16 cellular contexts compared by ENCODE assay signal in the genomic region with DNA sequence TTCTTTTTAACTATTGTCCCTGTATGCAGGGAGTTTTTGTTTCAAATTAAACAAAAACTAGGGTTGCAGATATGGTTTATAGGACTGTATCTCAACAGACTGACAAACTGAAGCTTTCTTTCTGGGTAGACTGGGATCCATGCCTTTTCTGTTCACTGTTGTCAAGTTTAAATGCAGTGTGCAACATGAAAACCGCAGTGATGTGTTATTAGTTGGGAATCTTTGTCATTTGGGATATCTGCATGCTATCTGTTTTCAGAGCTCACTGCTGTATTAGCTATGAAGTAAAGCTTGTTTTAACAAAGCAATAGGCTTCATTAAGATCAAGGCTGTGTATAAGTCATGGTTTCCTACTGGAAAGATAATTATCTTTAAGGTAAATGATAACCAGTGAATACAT. TPM values are rescaled to one million over a fixed set of nuclear protein-coding genes. Genes with fewer than 3 reads are reported as not detected.
DNase-seq lines count a peak whose midpoint lies in the region; ATAC-seq, FAIRE-seq and TF ChIP-seq lines count a peak whose summit lies in the region.
"Had no signal": no experiment of that assay in that cellular context is flagged by ENCODE, and none has a peak within 500 bp of the region (broad histone marks: within the 10 kb centered on the region; RNA-seq: fewer than 3 reads in every experiment).

No MANE protein-coding gene starts in this region.

- H3K36me3 Mint-ChIP-seq in activated T-helper 1 cell treated with anti-CD3 and anti-CD28 coated beads, Interleukin-12 subunit alpha, Interleukin-12 subunit beta, Interleukin-2, Interleukin-4 antibody, amounts not matched to agents 30 ng/mL and 10 ng/mL and 1 ng/mL, durations not matched to agents 14 hours and 24 hours and 36 hours (ENCODE audit: low read depth), result peaks cover 4% of the 10 kb centered on the region
- peaks cover under 1% of the 10 kb centered on the region for H3K36me3 Mint-ChIP-seq in natural killer cell

- no peak overlapping the region for H3K18ac ChIP-seq in trophoblast cell (ENCODE audit: low read length)

- no peak overlapping the region for H3K4ac ChIP-seq in trophoblast cell (ENCODE audit: low read depth, low read length)

- intact Hi-C loops in activated T-helper 1 cell treated with anti-CD3 and anti-CD28 coated beads, Interleukin-12 subunit alpha, Interleukin-12 subunit beta, Interleukin-2, Interleukin-4 antibody, amounts not matched to agents 30 ng/mL and 10 ng/mL and 1 ng/mL, durations not matched to agents 14 hours and 24 hours and 36 hours (cut with micrococcal nuclease), result loop anchor here (5.0 to 10.0 kb wide), 4 partner anchors 162 to 845 kb away; partner anchors contain the start of genes KLHL24, PSMD2 and YEATS2
- intact Hi-C loops in natural killer cell (cut with micrococcal nuclease), result no loop called here

- H3K36me3 ChIP-seq in Loucy (ENCODE audit: insufficient read depth, low read length), result 0 out of 2 replicates have a peak, but pooled peaks cover 2% of the 10 kb centered on the region
- peaks cover 7 to 9% of the 10 kb centered on the region in 2 experiments for H3K36me3 ChIP-seq in trophoblast cell (ENCODE audit: control insufficient read depth in 1 of 2, insufficient read depth in 2 of 2, low read length in 2 of 2)

- H3K9ac ChIP-seq in Loucy (ENCODE audit: low read depth, low read length, poor library complexity, severe bottlenecking), result peak overlapping the region; percentile 79
- H3K9ac ChIP-seq in trophoblast cell (ENCODE audit: low read length), result no peak overlapping the region
- H3K9ac ChIP-seq: GM23248 had no signal

- no peak overlapping the region for H3K23ac ChIP-seq in trophoblast cell (ENCODE audit: low read length)

- H3K79me1 ChIP-seq in trophoblast cell (ENCODE audit: low read length), result peaks cover 5% of the 10 kb centered on the region

- no peaks in the 10 kb centered on the region for H4K20me1 ChIP-seq in Loucy (ENCODE audit: insufficient read depth, low read length, poor library complexity, severe bottlenecking)

- H3K79me2 ChIP-seq in Loucy (ENCODE audit: insufficient read depth, low read length), result peaks cover 26% of the 10 kb centered on the region
- peaks cover 4% of the 10 kb centered on the region for H3K79me2 ChIP-seq in trophoblast cell (ENCODE audit: control insufficient read depth, insufficient read depth, low read length, poor library complexity)

- no peak overlapping the region for H4K91ac ChIP-seq in trophoblast cell (ENCODE audit: low read depth, low read length)

- H3K9me2 ChIP-seq in Loucy (replicated peaks; ENCODE audit: low read depth, low read length), result no peaks in the 10 kb centered on the region

- H3K4me2 ChIP-seq in Loucy (ENCODE audit: low read depth, low read length, poor library complexity, severe bottlenecking), result peak overlapping the region; percentile 88
- H3K4me2 ChIP-seq in trophoblast cell (ENCODE audit: low read length), result no peak overlapping the region

- no peak overlapping the region for H2BK12ac ChIP-seq in trophoblast cell (ENCODE audit: low read length)

- H3K4me3 Mint-ChIP-seq in activated T-helper 1 cell treated with anti-CD3 and anti-CD28 coated beads, Interleukin-12 subunit alpha, Interleukin-12 subunit beta, Interleukin-2, Interleukin-4 antibody, amounts not matched to agents 30 ng/mL and 10 ng/mL and 1 ng/mL, durations not matched to agents 14 hours and 24 hours and 36 hours, result no peak overlapping the region
- H3K4me3 Mint-ChIP-seq in natural killer cell, result no peak overlapping the region
- H3K4me3 Mint-ChIP-seq: T-helper 17 cell had no signal

- peaks cover 22% of the 10 kb centered on the region for H3K4me1 Mint-ChIP-seq in activated T-helper 1 cell treated with anti-CD3 and anti-CD28 coated beads, Interleukin-12 subunit alpha, Interleukin-12 subunit beta, Interleukin-2, Interleukin-4 antibody, amounts not matched to agents 30 ng/mL and 10 ng/mL and 1 ng/mL, durations not matched to agents 14 hours and 24 hours and 36 hours (ENCODE audit: low read depth)
- peaks cover 25 to 29% of the 10 kb centered on the region in 2 donors for H3K4me1 Mint-ChIP-seq in natural killer cell

- no peaks in the 10 kb centered on the region for H3K27me3 ChIP-seq in Loucy (ENCODE audit: insufficient read depth, low read length, poor library complexity, severe bottlenecking)
- no peaks in the 10 kb centered on the region for H3K27me3 ChIP-seq in trophoblast cell (ENCODE audit: insufficient read depth, low read length)
- H3K27me3 ChIP-seq: upper lobe of right lung had no signal

- WGBS in trophoblast cell (ENCODE audit: extremely low coverage, insufficient coverage, insufficient read length), result no CpG with 5 or more reads among the region's 1 CpG

- peaks cover under 1% of the 10 kb centered on the region for H3K9me3 Mint-ChIP-seq in activated T-helper 1 cell treated with anti-CD3 and anti-CD28 coated beads, Interleukin-12 subunit alpha, Interleukin-12 subunit beta, Interleukin-2, Interleukin-4 antibody, amounts not matched to agents 30 ng/mL and 10 ng/mL and 1 ng/mL, durations not matched to agents 14 hours and 24 hours and 36 hours
- H3K9me3 Mint-ChIP-seq in natural killer cell, result no peaks in the 10 kb centered on the region

- peaks cover under 1% of the 10 kb centered on the region for H3K27me3 Mint-ChIP-seq in activated T-helper 1 cell treated with anti-CD3 and anti-CD28 coated beads, Interleukin-12 subunit alpha, Interleukin-12 subunit beta, Interleukin-2, Interleukin-4 antibody, amounts not matched to agents 30 ng/mL and 10 ng/mL and 1 ng/mL, durations not matched to agents 14 hours and 24 hours and 36 hours (ENCODE audit: insufficient read depth)
- H3K27me3 Mint-ChIP-seq in natural killer cell (ENCODE audit: low read depth in 2 of 2), result no peaks in the 10 kb centered on the region
- H3K27me3 Mint-ChIP-seq: T-helper 17 cell had no signal

- DNase-seq in EL (peak; percentile 39), fibroblast of villous mesenchyme (ENCODE audit: low read depth) (no peak), trophoblast cell (peak; percentile 9 to 36), urothelium cell line (ENCODE audit: low spot score) (no peak), natural killer cell (no peak)
- DNase-seq in activated T-helper 1 cell treated with anti-CD3 and anti-CD28 coated beads, Interleukin-12 subunit alpha, Interleukin-12 subunit beta, Interleukin-2, Interleukin-4 antibody, amounts not matched to agents 30 ng/mL and 10 ng/mL and 1 ng/mL, durations not matched to agents 14 hours and 24 hours and 36 hours (ENCODE audit: low spot score), result no peak
- DNase-seq: activated CD4-positive, CD25-positive, alpha-beta regulatory T cell; activated gamma-delta T cell treated with Interleukin-2 at 50 U/mL for 16 hours; DMS153; foreskin melanocyte; retina; stimulated activated CD4-positive, alpha-beta T cell treated with anti-CD3 and anti-CD28 coated beads, Interleukin-2, amount 100 ng/mL, for 48 hours; T-helper 17 cell; upper lobe of right lung had no signal

- ATAC-seq in natural killer cell, result no peak
- ATAC-seq: T-helper 17 cell, upper lobe of right lung had no signal

- H2AK5ac ChIP-seq in trophoblast cell (ENCODE audit: low read length), result no peak overlapping the region

- no peak for FAIRE-seq in urothelium cell line (lab: Jason Lieb, UNC)

- no peak overlapping the region for H3K27ac ChIP-seq in trophoblast cell (ENCODE audit: low read depth, low read length)
- H3K27ac ChIP-seq: GM23248, upper lobe of right lung had no signal

- no peaks in the 10 kb centered on the region for H3F3A ChIP-seq in Loucy (ENCODE audit: low read depth)

- H3K4me3 ChIP-seq in Loucy (ENCODE audit: low read length, poor library complexity, severe bottlenecking) (peak overlapping the region; percentile 88), fibroblast of villous mesenchyme (ENCODE audit: low read depth, low read length) (peak overlapping the region; percentile 1), trophoblast cell (ENCODE audit: low read depth, low read length) (no peak overlapping the region)
- H3K4me3 ChIP-seq: GM23248, upper lobe of right lung had no signal

- no peak overlapping the region for H2BK5ac ChIP-seq in trophoblast cell (ENCODE audit: low read depth, low read length, poor library complexity)

- H3K27ac Mint-ChIP-seq in activated T-helper 1 cell treated with anti-CD3 and anti-CD28 coated beads, Interleukin-12 subunit alpha, Interleukin-12 subunit beta, Interleukin-2, Interleukin-4 antibody, amounts not matched to agents 30 ng/mL and 10 ng/mL and 1 ng/mL, durations not matched to agents 14 hours and 24 hours and 36 hours, result no peak overlapping the region
- no peak overlapping the region for H3K27ac Mint-ChIP-seq in natural killer cell

- H2AFZ ChIP-seq in Loucy (ENCODE audit: low read length) (no peak overlapping the region), trophoblast cell (ENCODE audit: insufficient read depth, low read length, poor library complexity) (no peak overlapping the region)
- H2AFZ ChIP-seq: GM23248 had no signal

- H4K12ac ChIP-seq in trophoblast cell (ENCODE audit: low read depth, low read length), result no peak overlapping the region

- no peak overlapping the region for H2BK120ac ChIP-seq in trophoblast cell (ENCODE audit: insufficient read depth, low read length, poor library complexity)

- H3K14ac ChIP-seq in trophoblast cell (ENCODE audit: low read length), result no peak overlapping the region

- TF ChIP-seq CTCF in Loucy (conservative IDR thresholded peaks at IDR 0.05; ENCODE audit: low read length) (no peak), fibroblast of villous mesenchyme (IDR thresholded peaks at IDR 0.05; ENCODE audit: insufficient read depth, low read depth, low read length) (no peak), natural killer cell (IDR thresholded peaks at IDR 0.05) (no peak)

- H3K9me3 ChIP-seq in Loucy (ENCODE audit: insufficient read depth, low read depth, low read length) (no peaks in the 10 kb centered on the region), trophoblast cell (ENCODE audit: insufficient read depth, low read depth, low read length) (no peaks in the 10 kb centered on the region)
- H3K9me3 ChIP-seq: upper lobe of right lung had no signal

- peaks cover 27% of the 10 kb centered on the region for H3K4me1 ChIP-seq in Loucy (ENCODE audit: insufficient read depth, low read length, poor library complexity, severe bottlenecking)
- no peaks in the 10 kb centered on the region for H3K4me1 ChIP-seq in trophoblast cell (ENCODE audit: control insufficient read depth in 1 of 2, insufficient read depth in 2 of 2, low read length in 2 of 2)

- H4K8ac ChIP-seq in trophoblast cell (ENCODE audit: low read depth, low read length), result no peak overlapping the region

RNA-seq across cellular contexts. Expression of gene MCF2L2, which starts 21.4 kb away (rescaled TPM):
- total RNA-seq in fibroblast of villous mesenchyme, result 0.43 and 0.64 TPM in 2 replicates
- polyA plus RNA-seq in trophoblast cell (2013), result 0.18 and 0.29 TPM in 2 replicates
- total RNA-seq in activated T-helper 1 cell treated with anti-CD3 and anti-CD28 coated beads, Interleukin-12 subunit alpha, Interleukin-12 subunit beta, Interleukin-2, Interleukin-4 antibody, amounts not matched to agents 30 ng/mL and 10 ng/mL and 1 ng/mL, durations not matched to agents 14 hours and 24 hours and 36 hours, result 4.1 and 6.1 TPM in 2 replicates
- total RNA-seq in natural killer cell, result 1 to 10 TPM; 2.2 to 4.9 (median 2.7) TPM
- total RNA-seq: GM23248 had no signal
- polyA plus RNA-seq: GM23248 had no signal

Comparison
In these comparisons a context has a peak if more than half of its experiments do, and no peak if none do; other contexts are left out.
1. DNase-seq: peak in EL (single experiment) and trophoblast cell (2 of 2); none in fibroblast of villous mesenchyme (single experiment), activated T-helper 1 cell treated with anti-CD3 and anti-CD28 coated beads, Interleukin-12 subunit alpha, Interleukin-12 subunit beta, Interleukin-2, Interleukin-4 antibody, amounts not matched to agents 30 ng/mL and 10 ng/mL and 1 ng/mL, durations not matched to agents 14 hours and 24 hours and 36 hours (single experiment), urothelium cell line (single experiment) and natural killer cell (single experiment).